24 cellular contexts compared by ENCODE assay signal in genomic region chr5:8689773-8690172, GRCh38.
"Had no signal": no experiment of that assay in that cellular context is flagged by ENCODE, and none has a peak within 500 bp of the region (broad histone marks: within the 10 kb centered on the region; RNA-seq: fewer than 3 reads in every experiment).

No MANE protein-coding gene starts in this region.

- H3K4me1 ChIP-seq: colonic mucosa, esophagus muscularis mucosa, foreskin keratinocyte, gastroesophageal sphincter, left lung had no signal

- H3K9me3 Mint-ChIP-seq: dendritic cell treated with granulocyte-macrophage colony-stimulating factor and Interleukin-4, amounts not matched to agents 40 ng/mL and 50 ng/mL, for 4 days had no signal

- H3K4me1 Mint-ChIP-seq: memory B cell; naive thymus-derived CD4-positive, alpha-beta T cell had no signal

- H3K79me2 ChIP-seq: hepatocyte had no signal

- H3K9me3 ChIP-seq: colonic mucosa, esophagus muscularis mucosa, gastroesophageal sphincter, heart left ventricle, left lung had no signal

- H2AFZ ChIP-seq: hepatocyte had no signal

- H3K36me3 ChIP-seq: colonic mucosa, esophagus muscularis mucosa, gastroesophageal sphincter, heart left ventricle, left lung had no signal

- H3K36me3 Mint-ChIP-seq: memory B cell; naive thymus-derived CD4-positive, alpha-beta T cell had no signal

- ATAC-seq: effector memory CD8-positive, alpha-beta T cell; foreskin keratinocyte; gastroesophageal sphincter; heart left ventricle; left cardiac atrium; left lung; left ventricle myocardium superior; naive thymus-derived CD4-positive, alpha-beta T cell had no signal

- H3K27ac ChIP-seq: colonic mucosa, esophagus muscularis mucosa, foreskin keratinocyte, gastroesophageal sphincter, heart left ventricle, hepatocyte, left lung had no signal

- FAIRE-seq: endothelial cell of umbilical vein, frontal cortex, islet of Langerhans, keratinocyte had no signal

- H3K4me3 Mint-ChIP-seq: dendritic cell treated with granulocyte-macrophage colony-stimulating factor and Interleukin-4, amounts not matched to agents 40 ng/mL and 50 ng/mL, for 4 days; effector memory CD8-positive, alpha-beta T cell; memory B cell; naive thymus-derived CD4-positive, alpha-beta T cell had no signal

- H3K27me3 ChIP-seq: colonic mucosa, esophagus muscularis mucosa, foreskin keratinocyte, gastroesophageal sphincter, heart left ventricle, hepatocyte, left lung had no signal

- H3K4me3 ChIP-seq: colonic mucosa, esophagus muscularis mucosa, gastroesophageal sphincter, heart left ventricle, hepatocyte, left lung, lung had no signal

- DNase-seq: colonic mucosa; cortex of kidney; effector CD8-positive, alpha-beta T cell; effector memory CD8-positive, alpha-beta T cell; foreskin keratinocyte; heart left ventricle; hypothalamus; left cardiac atrium; left lung; left ventricle myocardium superior; mammary epithelial cell; mesendoderm; midbrain; naive thymus-derived CD4-positive, alpha-beta T cell had no signal

- H3K27me3 Mint-ChIP-seq: dendritic cell treated with granulocyte-macrophage colony-stimulating factor and Interleukin-4, amounts not matched to agents 40 ng/mL and 50 ng/mL, for 4 days; effector memory CD8-positive, alpha-beta T cell; memory B cell; naive thymus-derived CD4-positive, alpha-beta T cell had no signal

- H3K27ac Mint-ChIP-seq: dendritic cell treated with granulocyte-macrophage colony-stimulating factor and Interleukin-4, amounts not matched to agents 40 ng/mL and 50 ng/mL, for 4 days; effector memory CD8-positive, alpha-beta T cell; memory B cell; naive thymus-derived CD4-positive, alpha-beta T cell had no signal

- H3K4me2 ChIP-seq: hepatocyte had no signal
